20 cellular contexts compared by ENCODE assay signal in genomic region chr14:102225386-102225785, GRCh38.
"Had no signal": no experiment of that assay in that cellular context is flagged by ENCODE, and none has a peak within 500 bp of the region (broad histone marks: within the 10 kb centered on the region; RNA-seq: fewer than 3 reads in every experiment).

No MANE protein-coding gene starts in this region.

- H3K9me3 Mint-ChIP-seq: activated T-helper 17 cell treated with anti-CD3 and anti-CD28 coated beads, Interleukin-2, amount 50 U/mL, for 72 hours; dendritic cell treated with granulocyte-macrophage colony-stimulating factor and Interleukin-4, amounts not matched to agents 40 ng/mL and 50 ng/mL, for 4 days; effector memory CD8-positive, alpha-beta T cell; natural killer cell treated with Interleukin-12 subunit alpha and Interleukin-12 subunit beta and Interleukin-15 and Interleukin-18, amount 100 ng/mL, for 72 hours had no signal

- H3K4me1 Mint-ChIP-seq: activated T-helper 17 cell treated with anti-CD3 and anti-CD28 coated beads, Interleukin-2, amount 50 U/mL, for 72 hours had no signal

- H3K27me3 ChIP-seq: body of pancreas, gastroesophageal sphincter had no signal

- H3K4me3 ChIP-seq: body of pancreas, gastroesophageal sphincter had no signal

- H3K27me3 Mint-ChIP-seq: activated T-helper 17 cell treated with anti-CD3 and anti-CD28 coated beads, Interleukin-2, amount 50 U/mL, for 72 hours; dendritic cell treated with granulocyte-macrophage colony-stimulating factor and Interleukin-4, amounts not matched to agents 40 ng/mL and 50 ng/mL, for 4 days; effector memory CD8-positive, alpha-beta T cell; natural killer cell treated with Interleukin-12 subunit alpha and Interleukin-12 subunit beta and Interleukin-15 and Interleukin-18, amount 100 ng/mL, for 72 hours; progenitor cell of endocrine pancreas had no signal

- H3K4me3 Mint-ChIP-seq: activated T-helper 17 cell treated with anti-CD3 and anti-CD28 coated beads, Interleukin-2, amount 50 U/mL, for 72 hours; dendritic cell treated with granulocyte-macrophage colony-stimulating factor and Interleukin-4, amounts not matched to agents 40 ng/mL and 50 ng/mL, for 4 days; effector memory CD8-positive, alpha-beta T cell; natural killer cell treated with Interleukin-12 subunit alpha and Interleukin-12 subunit beta and Interleukin-15 and Interleukin-18, amount 100 ng/mL, for 72 hours had no signal

- H3K27ac ChIP-seq: body of pancreas, gastroesophageal sphincter had no signal

- H3K9me3 ChIP-seq: body of pancreas, gastroesophageal sphincter had no signal

- FAIRE-seq: keratinocyte, small intestine had no signal

- DNase-seq: activated CD4-positive, alpha-beta T cell treated with anti-CD3 and anti-CD28 coated beads, Interleukin-2, amount 50 U/mL, for 48 hours; activated naive CD4-positive, alpha-beta T cell treated with anti-CD3 and anti-CD28 coated beads, Interleukin-2, amount 50 U/mL, for 16 hours; body of pancreas; cerebellar nuclear complex; effector memory CD8-positive, alpha-beta T cell; erythroblast; left ventricle myocardium superior; mesenchymal stem cell; right cardiac atrium; small intestine; stimulated activated CD4-positive, alpha-beta T cell treated with anti-CD3 and anti-CD28 coated beads, Interleukin-4, amount 100 ng/mL, for 24 hours; stimulated activated naive CD8-positive, alpha-beta T cell treated with anti-CD3 and anti-CD28 coated beads, Interleukin-15, Interleukin-2, amounts not matched to agents 100 U/mL and 50 U/mL, for 24 hours; T-helper 9 cell; trophoblast cell had no signal

- ATAC-seq: activated T-helper 17 cell treated with anti-CD3 and anti-CD28 coated beads, Interleukin-2, amount 50 U/mL, for 72 hours; body of pancreas; effector memory CD8-positive, alpha-beta T cell; gastroesophageal sphincter; left ventricle myocardium superior; right cardiac atrium; stimulated activated naive CD8-positive, alpha-beta T cell treated with anti-CD3 and anti-CD28 coated beads, Interleukin-15, Interleukin-2, amounts not matched to agents 100 U/mL and 50 U/mL, for 24 hours had no signal

- H3K4me1 ChIP-seq: body of pancreas, gastroesophageal sphincter had no signal

- H3K27ac Mint-ChIP-seq: activated T-helper 17 cell treated with anti-CD3 and anti-CD28 coated beads, Interleukin-2, amount 50 U/mL, for 72 hours; dendritic cell treated with granulocyte-macrophage colony-stimulating factor and Interleukin-4, amounts not matched to agents 40 ng/mL and 50 ng/mL, for 4 days; effector memory CD8-positive, alpha-beta T cell; natural killer cell treated with Interleukin-12 subunit alpha and Interleukin-12 subunit beta and Interleukin-15 and Interleukin-18, amount 100 ng/mL, for 72 hours had no signal

- H3K36me3 Mint-ChIP-seq: natural killer cell treated with Interleukin-12 subunit alpha and Interleukin-12 subunit beta and Interleukin-15 and Interleukin-18, amount 100 ng/mL, for 72 hours had no signal
